In the genomic region with DNA sequence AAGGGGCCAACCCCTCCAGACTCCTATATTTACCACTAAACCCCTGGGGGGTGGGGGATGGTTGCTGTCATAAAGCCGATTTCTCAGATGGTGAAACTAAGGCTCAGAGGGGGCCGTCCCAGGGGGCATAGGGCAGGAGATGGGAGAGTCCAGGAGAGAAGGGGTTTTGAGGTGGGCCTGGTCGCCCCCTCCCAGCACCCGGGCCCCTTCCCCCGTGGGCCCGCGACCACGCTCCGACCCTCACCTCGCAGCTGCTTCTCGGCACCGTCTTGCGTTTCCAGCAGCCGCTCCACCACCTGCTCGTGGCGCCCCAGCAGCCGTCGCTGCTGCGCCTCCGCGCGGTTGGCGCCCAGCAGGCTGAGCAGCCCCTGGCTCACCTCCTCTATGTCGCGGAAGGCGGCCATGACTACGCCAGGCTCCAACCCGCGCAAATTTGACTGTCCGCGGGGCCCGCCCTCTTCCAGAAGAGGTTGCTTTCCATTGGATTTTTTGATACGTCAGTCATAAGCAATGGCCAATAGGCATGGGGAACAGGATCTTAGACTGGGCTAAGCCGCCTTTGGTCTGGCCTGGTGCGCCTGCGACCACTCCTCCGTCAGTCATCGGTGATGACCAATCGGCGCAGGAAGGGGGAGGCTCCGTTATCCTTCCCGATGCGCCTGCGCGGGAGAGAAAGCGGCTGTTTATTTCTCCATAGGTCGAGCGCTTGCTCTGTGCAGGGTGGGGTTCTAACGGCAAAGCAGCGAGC, we compare ENCODE assay signal across 8 cellular contexts. TPM values are rescaled to one million over a fixed set of nuclear protein-coding genes. Genes with fewer than 3 reads are reported as not detected.
DNase-seq lines count a peak whose midpoint lies in the region; ATAC-seq, FAIRE-seq and TF ChIP-seq lines count a peak whose summit lies in the region.

A gene with protein sequence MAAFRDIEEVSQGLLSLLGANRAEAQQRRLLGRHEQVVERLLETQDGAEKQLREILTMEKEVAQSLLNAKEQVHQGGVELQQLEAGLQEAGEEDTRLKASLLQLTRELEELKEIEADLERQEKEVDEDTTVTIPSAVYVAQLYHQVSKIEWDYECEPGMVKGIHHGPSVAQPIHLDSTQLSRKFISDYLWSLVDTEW (minus strand): TSS at position 410 of the 748 bp plus-strand sequence. CDS start 6 bp downstream, at position 404.

- H3K4me1 ChIP-seq in OCI-LY7 (ENCODE audit: insufficient read depth, low read length, poor library complexity, severe bottlenecking), result peaks cover 22% of the 10 kb centered on the region

- H3K9me3 ChIP-seq in OCI-LY7 (ENCODE audit: low read length), result no peaks in the 10 kb centered on the region

- CTCF ChIA-PET in OCI-LY7 (lab: Charles Lee; ENCODE audit: unreplicated experiment), result interaction anchor here (1.2 kb wide), 1 partner anchor 35 kb away, joined by 3 read pairs; no protein-coding TSS in a partner anchor

- H3K4me3 ChIP-seq in OCI-LY7 (ENCODE audit: low read depth, low read length, poor library complexity, severe bottlenecking), result peak within 1 kb of the TSS; percentile 96

- no TSS peak for BruUV-seq in OCI-LY7 (replicated peaks; lab: Mats Ljungman, UMichigan)

- H4K20me1 ChIP-seq in OCI-LY7 (ENCODE audit: insufficient read depth, low read length), result no peaks in the 10 kb centered on the region

- H3K27ac ChIP-seq in OCI-LY7 (ENCODE audit: low read depth, low read length, poor library complexity, severe bottlenecking), result peak within 1 kb of the TSS; percentile 69

- peak; percentile 53 for FAIRE-seq in D721Med (lab: Jason Lieb, UNC)

- H3K79me2 ChIP-seq in OCI-LY7 (ENCODE audit: insufficient read depth, low read depth, low read length), result peaks cover 47% of the 10 kb centered on the region

- peak within 1 kb of the TSS; percentile 98 for H3K4me2 ChIP-seq in OCI-LY7 (ENCODE audit: low read length)

- ATAC-seq in GM21526 (IDR thresholded peaks at IDR 0.05; ENCODE audit: low FRiP score, unreplicated experiment), result peak; percentile 91

- POLR2A ChIA-PET in OCI-LY7 (lab: Charles Lee), result interaction anchor here (0.5 to 1.5 kb wide), 3 partner anchors 30 to 246 kb away, joined by 3 to 6 read pairs (median 5); no protein-coding TSS in a partner anchor

- no peak for TF ChIP-seq CTCF in D721Med (IDR thresholded peaks at IDR 0.05; ENCODE audit: insufficient read depth, missing control alignments)
- TF ChIP-seq CTCF in OCI-LY7 (conservative IDR thresholded peaks at IDR 0.05; ENCODE audit: low read length), result peak; percentile 33; the same call in 1 of the 2 replicates

- peak within 1 kb of the TSS; percentile 72 for H2AFZ ChIP-seq in OCI-LY7 (ENCODE audit: low read length)

- DNase-seq in D721Med (ENCODE audit: insufficient read length, low spot score) (peak; percentile 97), HuH-7.5 (ENCODE audit: low spot score) (peak; percentile 99), OCI-LY7 (ENCODE audit: low spot score) (peak; percentile 99), activated T-cell treated with anti-CD3 and anti-CD28 coated beads for 1 hour (ENCODE audit: low read depth) (peak; percentile 80), epidermal melanocyte (ENCODE audit: insufficient read length, low spot score) (peak; percentile 99), middle frontal gyrus (ENCODE audit: extremely low spot score, low spot score) (peak; percentile 96)
- DNase-seq in stimulated activated CD8-positive, alpha-beta memory T cell treated with anti-CD3 and anti-CD28 coated beads, Interleukin-2, amount 100 ng/mL, for 48 hours (ENCODE audit: low read depth in 2 of 2), result peak; percentile 87 to 88

- intact Hi-C loops in OCI-LY7 (cut with micrococcal nuclease; ENCODE audit: unreplicated experiment), result loop anchor here (2.0 kb wide), 1 partner anchor 41 kb away; a partner anchor contains a TSS

- H3K36me3 ChIP-seq in OCI-LY7 (ENCODE audit: insufficient read depth, low read length), result peaks cover 42% of the 10 kb centered on the region

- no peaks in the 10 kb centered on the region for H3K9me2 ChIP-seq in OCI-LY7 (ENCODE audit: insufficient read depth, low read length)

RNA-seq across cellular contexts. Expression of the gene that starts here (rescaled TPM):
- 184 and 220 TPM in 2 replicates for total RNA-seq in OCI-LY7 (2014; rRNA removed; shearing (Covaris generic))
- 132 and 133 TPM in 2 replicates for total RNA-seq in OCI-LY7 (2022)

Comparison
In these comparisons a context has a peak if more than half of its experiments do, and no peak if none do; other contexts are left out.
1. Peak in every context shown above with its lines: DNase-seq, ATAC-seq, H3K4me3 ChIP-seq and H3K27ac ChIP-seq.